ENCODE assay signal across 8 cellular contexts in genomic region chr6:47413752-47414516, GRCh38.
A peak's percentile ranks its signal among the peaks of the same experiment; 100 is the strongest.
DNase-seq lines count a peak whose midpoint lies in the region; ATAC-seq and TF ChIP-seq lines count a peak whose summit lies in the region.

No MANE protein-coding gene starts in this region.

- no peak overlapping the region for H3K18ac ChIP-seq in H9 (ENCODE audit: insufficient read length, low read depth, low read length)

- H3K27ac Mint-ChIP-seq in H9: no peak overlapping the region

- TF ChIP-seq RAD21 in liver (IDR thresholded peaks at IDR 0.05): peak; percentile 98 to 99

- no peak overlapping the region for H3K4ac ChIP-seq in H9 (ENCODE audit: low read depth, low read length)

- H4K91ac ChIP-seq in H9 (ENCODE audit: insufficient read length, low read depth, low read length): no peak overlapping the region

- H3T11ph ChIP-seq in H9 (ENCODE audit: low read length): no peak overlapping the region

- no peak overlapping the region for H3K9ac ChIP-seq in H9 (ENCODE audit: extremely low read depth, insufficient read length, low read length)
- H3K9ac ChIP-seq in colonic mucosa (ENCODE audit: low read depth in 2 of 2, low read length in 2 of 2): peak overlapping the region in 1 of 2 donors; percentile 69
- peak overlapping the region; percentile 68 to 85 for H3K9ac ChIP-seq in liver (ENCODE audit: low read depth in 1 of 2, low read length in 2 of 2)

- H3K4me1 ChIP-seq in H9 (ENCODE audit: insufficient read depth, low read length): no peaks in the 10 kb centered on the region
- H3K4me1 ChIP-seq in colonic mucosa: no peaks in the 10 kb centered on the region
- H3K4me1 ChIP-seq in liver (ENCODE audit: control insufficient read depth in 4 of 4, insufficient read depth in 4 of 4, low read length in 3 of 4): peaks cover 0 to 7% (median under 1%) of the 10 kb centered on the region in 4 donors

- H3K79me1 ChIP-seq in H9 (ENCODE audit: insufficient read depth, low read depth, low read length, poor library complexity, severe bottlenecking): no peaks in the 10 kb centered on the region

- H3K79me2 ChIP-seq in H9 (ENCODE audit: insufficient read depth, low read length): no peaks in the 10 kb centered on the region

- no peak overlapping the region for H2BK5ac ChIP-seq in H9 (ENCODE audit: insufficient read length, low read length)

- no peak overlapping the region for H3K4me3 Mint-ChIP-seq in H9

- H3K14ac ChIP-seq in H9 (ENCODE audit: insufficient read depth, low read length): no peak overlapping the region

- no peak overlapping the region for H3K23ac ChIP-seq in H9 (ENCODE audit: insufficient read length, low read depth, low read length)

- H3K36me3 Mint-ChIP-seq in H9 (ENCODE audit: insufficient read depth in 1 of 3, low read depth in 3 of 3): no peaks in the 10 kb centered on the region

- H3K56ac ChIP-seq in H9 (ENCODE audit: insufficient read length, low read depth, low read length): no peak overlapping the region

- H3K27me3 Mint-ChIP-seq in H9 (ENCODE audit: low read depth): no peaks in the 10 kb centered on the region

- H3K27ac ChIP-seq in H9 (ENCODE audit: insufficient read length, low read depth, low read length) (no peak overlapping the region), colonic mucosa (peak overlapping the region; percentile 69), liver (ENCODE audit: low read depth in 1 of 2, low read length in 2 of 2) (peak overlapping the region; percentile 22 to 69)

- no peak overlapping the region for H4K5ac ChIP-seq in H9 (ENCODE audit: insufficient read length, low read depth, low read length)

- H2AFZ ChIP-seq in H9 (ENCODE audit: low read length): peak overlapping the region; percentile 65

- H3K9me3 Mint-ChIP-seq in H9: no peaks in the 10 kb centered on the region

- WGBS in H9 (ENCODE audit: extremely low coverage, insufficient read length, low lambda C conversion rate): no CpG with 5 or more reads among the region's 7 CpGs
- 16% methylated on average over 7 of the region's 7 CpGs for WGBS in liver

- H4K20me1 ChIP-seq in H9 (ENCODE audit: control insufficient read depth, insufficient read depth, insufficient read length): no peaks in the 10 kb centered on the region

- no peaks in the 10 kb centered on the region for H3K9me3 ChIP-seq in H9 (ENCODE audit: control insufficient read depth, low read depth, low read length)
- no peaks in the 10 kb centered on the region for H3K9me3 ChIP-seq in colonic mucosa
- H3K9me3 ChIP-seq in liver (ENCODE audit: control insufficient read depth in 4 of 4, low read length in 3 of 4): no peaks in the 10 kb centered on the region

- no peak overlapping the region for H2BK12ac ChIP-seq in H9 (ENCODE audit: insufficient read length, low read depth, low read length)

- H3K36me3 ChIP-seq in colonic mucosa (no peaks in the 10 kb centered on the region), liver (ENCODE audit: control insufficient read depth in 4 of 4, insufficient read depth in 3 of 4, low read depth in 1 of 4, low read length in 3 of 4) (no peaks in the 10 kb centered on the region)

- H3K23me2 ChIP-seq in H9 (ENCODE audit: insufficient read length, low read depth, low read length, poor library complexity, severe bottlenecking): no peaks in the 10 kb centered on the region

- H3K4me2 ChIP-seq in H9 (ENCODE audit: insufficient read depth, insufficient read length, low read length): no peak overlapping the region

- H3K27me3 ChIP-seq in H9 (ENCODE audit: insufficient read depth, low read length): no peaks in the 10 kb centered on the region
- H3K27me3 ChIP-seq in colonic mucosa: no peaks in the 10 kb centered on the region
- H3K27me3 ChIP-seq in liver (ENCODE audit: control insufficient read depth in 4 of 4, insufficient read depth in 4 of 4, low read length in 3 of 4): no peaks in the 10 kb centered on the region

- H2AK5ac ChIP-seq in H9 (ENCODE audit: insufficient read length, low read length): no peak overlapping the region

- no peak overlapping the region for H2BK120ac ChIP-seq in H9 (ENCODE audit: low read depth, low read length, poor library complexity, severe bottlenecking)

- H3K4me1 Mint-ChIP-seq in H9: peaks cover 5 to 16% of the 10 kb centered on the region in 2 experiments; a peak in 3 of 4 replicates

- ATAC-seq in stimulated activated naive CD8-positive, alpha-beta T cell treated with anti-CD3 and anti-CD28 coated beads, Interleukin-15, Interleukin-2, amounts not matched to agents 100 U/mL and 50 U/mL, for 24 hours: peak; percentile 66

- peak; percentile 92 for TF ChIP-seq CTCF in H9 (conservative IDR thresholded peaks at IDR 0.05)
- peak; percentile 88 for TF ChIP-seq CTCF in colonic mucosa (IDR thresholded peaks at IDR 0.05)
- TF ChIP-seq CTCF in liver (IDR thresholded peaks at IDR 0.05; ENCODE audit: low read depth, low read length, missing input control): peak; percentile 94

- no peak overlapping the region for H4K8ac ChIP-seq in H9 (replicated peaks; ENCODE audit: insufficient read length, low read depth, low read length)

- no peak overlapping the region for H2BK15ac ChIP-seq in H9 (ENCODE audit: low read depth, low read length)

- H2BK20ac ChIP-seq in H9 (ENCODE audit: low read depth, low read length, poor library complexity, severe bottlenecking): no peak overlapping the region

- DNase-seq in stimulated activated CD4-positive, alpha-beta T cell treated with anti-CD3 and anti-CD28 coated beads, Interleukin-15, amount 100 ng/mL, for 24 hours: peak; percentile 11
- DNase-seq in stimulated activated CD4-positive, alpha-beta T cell treated with anti-CD3 and anti-CD28 coated beads, Interleukin-4, amount 100 ng/mL, for 1 hour: no peak
- DNase-seq in H9: no peak
- DNase-seq in M059J (ENCODE audit: low read depth): peak; percentile 84
- DNase-seq in SKM-1 treated with dmso at 0.1 percent for 144 hours (lab: John Stamatoyannopoulos, UW; ENCODE audit: unreplicated experiment): peak; percentile 74
- peak; percentile 63 for DNase-seq in colonic mucosa
- DNase-seq in stimulated activated naive CD8-positive, alpha-beta T cell treated with anti-CD3 and anti-CD28 coated beads, Interleukin-15, Interleukin-2, amounts not matched to agents 100 U/mL and 50 U/mL, for 24 hours: peak; percentile 12

- peak overlapping the region; percentile 24 for H3K4me3 ChIP-seq in colonic mucosa
- peak overlapping the region; percentile 48 to 96 (median 70) for H3K4me3 ChIP-seq in liver (ENCODE audit: low read depth in 1 of 3, low read length in 3 of 3)

- intact Hi-C loops in colonic mucosa (cut with DNase I): loop anchor here (2.0 to 10.0 kb wide), 4 partner anchors 191 to 367 kb away; no protein-coding TSS in a partner anchor

TF ChIP-seq in liver, 16 proteins besides CTCF, POLR2A, EP300 and RAD21:
- TF ChIP-seq JUND (IDR thresholded peaks at IDR 0.05): no peak
- no peak for TF ChIP-seq GABPA (IDR thresholded peaks at IDR 0.05 in 1 of 2, conservative IDR thresholded peaks at IDR 0.05 in 1 of 2)
- TF ChIP-seq MAX (IDR thresholded peaks at IDR 0.05): no peak
- no peak for TF ChIP-seq HNF4A (conservative IDR thresholded peaks at IDR 0.05)
- no peak for TF ChIP-seq SP1 (IDR thresholded peaks at IDR 0.05)
- TF ChIP-seq RXRA (IDR thresholded peaks at IDR 0.05): peak in 1 of 2 donors; percentile 17
- TF ChIP-seq REST (IDR thresholded peaks at IDR 0.05): no peak
- no peak for TF ChIP-seq TAF1 (conservative IDR thresholded peaks at IDR 0.05)

Comparison
In these comparisons a context has a peak if more than half of its experiments do, and no peak if none do; other contexts are left out.
1. DNase-seq: peak in stimulated activated CD4-positive, alpha-beta T cell treated with anti-CD3 and anti-CD28 coated beads, Interleukin-15, amount 100 ng/mL, for 24 hours (single experiment), M059J (single experiment), SKM-1 treated with dmso at 0.1 percent for 144 hours (single experiment), colonic mucosa (single experiment) and stimulated activated naive CD8-positive, alpha-beta T cell treated with anti-CD3 and anti-CD28 coated beads, Interleukin-15, Interleukin-2, amounts not matched to agents 100 U/mL and 50 U/mL, for 24 hours (single experiment); none in stimulated activated CD4-positive, alpha-beta T cell treated with anti-CD3 and anti-CD28 coated beads, Interleukin-4, amount 100 ng/mL, for 1 hour (single experiment) and H9 (single experiment).
2. Peak in every context shown above with its lines, with median percentiles within 50 percentile points of each other: CTCF ChIP-seq.